In the genomic region with DNA sequence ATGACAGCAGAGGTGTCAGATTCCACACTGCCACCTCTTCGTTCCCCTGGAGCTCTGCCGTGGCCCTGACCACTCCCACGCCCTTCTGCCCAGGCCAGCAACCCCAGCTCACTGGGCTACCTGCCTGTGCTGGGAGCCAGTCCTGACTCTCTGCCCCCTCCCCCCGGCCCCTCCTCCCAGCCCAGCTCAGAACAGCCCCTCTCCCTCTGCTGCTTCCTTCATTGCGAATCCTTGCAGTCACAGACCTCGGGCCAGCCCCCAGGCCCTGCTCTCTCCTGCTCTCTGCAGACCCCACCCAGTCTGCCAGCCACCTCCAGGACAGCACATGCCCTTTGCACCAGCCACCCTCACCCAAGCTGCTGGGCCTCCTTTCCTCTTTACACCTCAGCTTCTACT, we compare ENCODE assay signal across 20 cellular contexts.
"Had no signal": no experiment of that assay in that cellular context is flagged by ENCODE, and none has a peak within 500 bp of the region (broad histone marks: within the 10 kb centered on the region; RNA-seq: fewer than 3 reads in every experiment).

No MANE protein-coding gene starts in this region.

- H3K27me3 ChIP-seq: uterus had no signal

- DNase-seq: activated CD4-positive, alpha-beta memory T cell treated with anti-CD3 and anti-CD28 coated beads, Interleukin-2, amount 10 ng/mL, durations not matched to agents 7 days and 5 days; activated CD4-positive, alpha-beta T cell treated with anti-CD3 and anti-CD28 coated beads for 48 hours; activated CD4-positive, CD25-positive, alpha-beta regulatory T cell; activated CD8-positive, alpha-beta memory T cell treated with anti-CD3 and anti-CD28 coated beads, Interleukin-2, amount 10 ng/mL, durations not matched to agents 7 days and 5 days; activated naive CD4-positive, alpha-beta T cell; activated naive CD8-positive, alpha-beta T cell treated with anti-CD3 and anti-CD28 coated beads, Interleukin-2, amount 10 ng/mL, durations not matched to agents 7 days and 5 days; activated T-cell treated with anti-CD3 and anti-CD28 coated beads, Interleukin-2, amount 50 U/mL, for 1 hour; amygdala; dermis blood vessel endothelial cell; effector memory CD4-positive, alpha-beta T cell; left colon; retina; stimulated activated CD4-positive, alpha-beta T cell treated with anti-CD3 and anti-CD28 coated beads, Interleukin-2, amount 100 ng/mL, for 24 hours; stimulated activated naive CD8-positive, alpha-beta T cell treated with anti-CD3 and anti-CD28 coated beads, Interleukin-15, Interleukin-2, amounts not matched to agents 100 U/mL and 50 U/mL, for 24 hours; substantia nigra; T-cell; T1000; tibial artery; uterus had no signal

- H3K4me3 ChIP-seq: tibial artery, uterus had no signal

- H3K4me1 ChIP-seq: tibial artery, uterus had no signal

- H3K27ac ChIP-seq: tibial artery, uterus had no signal

- H3K36me3 ChIP-seq: tibial artery, uterus had no signal

- ATAC-seq: activated CD8-positive, alpha-beta memory T cell treated with anti-CD3 and anti-CD28 coated beads, Interleukin-2, amount 10 ng/mL, durations not matched to agents 7 days and 5 days; activated T-helper 17 cell treated with anti-CD3 and anti-CD28 coated beads, Interleukin-2, amount 50 U/mL, for 72 hours; left colon; stimulated activated naive CD8-positive, alpha-beta T cell treated with anti-CD3 and anti-CD28 coated beads, Interleukin-15, Interleukin-2, amounts not matched to agents 100 U/mL and 50 U/mL, for 24 hours; T-cell had no signal

- H3K9me3 ChIP-seq: tibial artery, uterus had no signal
